In genomic region chr7:91940572-91941341, GRCh38 we compare ENCODE assay signal across 8 cellular contexts. TPM values are rescaled to one million over a fixed set of nuclear protein-coding genes. Genes with fewer than 3 reads are reported as not detected.
DNase-seq lines count a peak whose midpoint lies in the region; ATAC-seq lines count a peak whose summit lies in the region.

Gene AKAP9, plus strand, starts transcription at chr7:91940862. Its CDS starts 238 bp downstream, at chr7:91941100.

- peak; percentile 90 for DNase-seq in AG20443 (ENCODE audit: low spot score)
- peak; percentile 88 for DNase-seq in NCI-H345 (lab: John Stamatoyannopoulos, UW)
- peak; percentile 84 for DNase-seq in activated CD4-positive, alpha-beta T cell treated with anti-CD3 and anti-CD28 coated beads for 4 hours
- DNase-seq in left lobe of liver (ENCODE audit: low spot score): peak; percentile 95
- DNase-seq in stimulated activated CD4-positive, alpha-beta T cell treated with anti-CD3 and anti-CD28 coated beads, Interleukin-2, amount 100 ng/mL, for 4 hours (ENCODE audit: low read depth): peak; percentile 77

- peak within 1 kb of the TSS; percentile 96 for H3K27ac ChIP-seq in cingulate gyrus (ENCODE audit: low read depth, low read length)

- ATAC-seq in GM19023 (IDR thresholded peaks at IDR 0.05; ENCODE audit: unreplicated experiment): peak; percentile 96
- ATAC-seq in HG03196 (IDR thresholded peaks at IDR 0.05; ENCODE audit: unreplicated experiment): peak; percentile 95
- peak; percentile 98 for ATAC-seq in left lobe of liver

RNA-seq across cellular contexts. Expression of gene AKAP9, which starts in this region (rescaled TPM):
- total RNA-seq in left lobe of liver: 43.9 TPM

Comparison
In these comparisons a context has a peak if more than half of its experiments do, and no peak if none do; other contexts are left out.
1. Peak in every context shown above with its lines: DNase-seq, ATAC-seq and H3K27ac ChIP-seq.